In genomic region chrX:13081385-13082285, GRCh38 we compare ENCODE assay signal across 10 cellular contexts. TPM values are rescaled to one million over a fixed set of nuclear protein-coding genes. Genes with fewer than 3 reads are reported as not detected.
DNase-seq lines count a peak whose midpoint lies in the region; ATAC-seq, FAIRE-seq and TF ChIP-seq lines count a peak whose summit lies in the region.
"Had no signal": no experiment of that assay in that cellular context is flagged by ENCODE, and none has a peak within 500 bp of the region (broad histone marks: within the 10 kb centered on the region; RNA-seq: fewer than 3 reads in every experiment).

No MANE protein-coding gene starts in this region.

- peak; percentile 74 to 75 for DNase-seq in AML-193 (lab: John Stamatoyannopoulos, UW)
- DNase-seq in NOMO-1 treated with dmso at 0.1 percent for 144 hours (lab: John Stamatoyannopoulos, UW; ENCODE audit: unreplicated experiment), result peak; percentile 93
- DNase-seq in fibroblast of the aortic adventitia (ENCODE audit: low read depth), result peak; percentile 43
- no peak for DNase-seq in urothelium cell line (ENCODE audit: low spot score)
- no peak for DNase-seq in iPS-NIHi7 (ENCODE audit: extremely low spot score)
- DNase-seq in NCI-H510A (lab: John Stamatoyannopoulos, UW), result no peak
- DNase-seq: activated CD8-positive, alpha-beta memory T cell treated with anti-CD3 and anti-CD28 coated beads, Interleukin-2, amount 50 U/mL, for 48 hours had no signal

- ATAC-seq in GM21381 (IDR thresholded peaks at IDR 0.05; ENCODE audit: unreplicated experiment) (peak; percentile 40), GM19035 (IDR thresholded peaks at IDR 0.05; ENCODE audit: unreplicated experiment) (no peak)

- TF ChIP-seq CTCF in fibroblast of the aortic adventitia (IDR thresholded peaks at IDR 0.05; ENCODE audit: insufficient read depth, low read length), result no peak

- H3K4me3 ChIP-seq in fibroblast of the aortic adventitia (ENCODE audit: low read depth, low read length), result no peak overlapping the region

- FAIRE-seq in urothelium cell line (lab: Jason Lieb, UNC), result no peak

RNA-seq across cellular contexts. Expression of gene FAM9C, which starts 37.2 kb away (rescaled TPM):
- total RNA-seq in fibroblast of the aortic adventitia (ENCODE audit: low replicate concordance), result not detected in 2 replicates
- total RNA-seq: M059J had no signal

Comparison
In these comparisons a context has a peak if more than half of its experiments do, and no peak if none do; other contexts are left out.
1. DNase-seq: peak in AML-193 (2 of 2), NOMO-1 treated with dmso at 0.1 percent for 144 hours (single experiment) and fibroblast of the aortic adventitia (single experiment); none in urothelium cell line (single experiment), iPS-NIHi7 (single experiment) and NCI-H510A (single experiment).